In genomic region chr16:19705131-19705501, GRCh38 we compare ENCODE assay signal across 16 cellular contexts. TPM values are rescaled to one million over a fixed set of nuclear protein-coding genes. Genes with fewer than 3 reads are reported as not detected.
A peak's percentile ranks its signal among the peaks of the same experiment; 100 is the strongest.
DNase-seq lines count a peak whose midpoint lies in the region; ATAC-seq, FAIRE-seq and TF ChIP-seq lines count a peak whose summit lies in the region.
"Had no signal": no experiment of that assay in that cellular context is flagged by ENCODE, and none has a peak within 500 bp of the region (broad histone marks: within the 10 kb centered on the region; RNA-seq: fewer than 3 reads in every experiment).

No MANE protein-coding gene starts in this region.

- H3K36me3 ChIP-seq in left ventricle myocardium inferior (peaks cover 79% of the 10 kb centered on the region), psoas muscle (ENCODE audit: insufficient read depth in 1 of 2, low read depth in 1 of 2) (peaks cover 0 to 88% of the 10 kb centered on the region in 2 donors), uterus (no peaks in the 10 kb centered on the region), pancreas (peaks cover 0 to 23% (median 6%) of the 10 kb centered on the region in 3 donors)

- WGBS in psoas muscle, 3 donors: 95% methylated on average over 8 of the region's 8 CpGs
- WGBS in pancreas, 2 donors: 97 to 98% methylated on average over 8 of the region's 8 CpGs

- no peaks in the 10 kb centered on the region for H3K27me3 ChIP-seq in left ventricle myocardium inferior (ENCODE audit: low read depth)
- H3K27me3 ChIP-seq in psoas muscle (ENCODE audit: insufficient read depth in 3 of 3, low read length in 2 of 3): no peaks in the 10 kb centered on the region
- no peaks in the 10 kb centered on the region for H3K27me3 ChIP-seq in uterus
- H3K27me3 ChIP-seq in pancreas: no peaks in the 10 kb centered on the region

- H3K9me3 ChIP-seq in left ventricle myocardium inferior (replicated peaks) (no peaks in the 10 kb centered on the region), psoas muscle (no peaks in the 10 kb centered on the region), uterus (no peaks in the 10 kb centered on the region), pancreas (no peaks in the 10 kb centered on the region)

- TF ChIP-seq POLR2A in uterus (IDR thresholded peaks at IDR 0.05): no peak

- FAIRE-seq in pancreas (lab: Jason Lieb, UNC): no peak

- intact Hi-C loops in left ventricle myocardium inferior (cut with micrococcal nuclease): no loop called here
- intact Hi-C loops in cardiac septum (cut with DNase I): no loop called here
- intact Hi-C loops in psoas muscle (cut with DNase I): no loop called here
- intact Hi-C loops in uterus (cut with DNase I; ENCODE audit: low total_unique reads): no loop called here
- intact Hi-C loops in pancreas (cut with DNase I): no loop called here

- peak in 1 of 4 donors; percentile 12 for ATAC-seq in psoas muscle
- ATAC-seq in pancreas: no peak
- ATAC-seq: Panc1; stimulated activated naive B cell treated with anti-CD40 and anti-IgM and Interleukin-4, amounts not matched to agents 10 μg/mL and 1 μg/mL and 100 μg/mL, for 72 hours had no signal

- TF ChIP-seq CTCF in left ventricle myocardium inferior (IDR thresholded peaks at IDR 0.05; ENCODE audit: borderline replicate concordance) (no peak), psoas muscle (IDR thresholded peaks at IDR 0.05) (no peak), uterus (IDR thresholded peaks at IDR 0.05) (no peak), pancreas (IDR thresholded peaks at IDR 0.05) (no peak)

- H3K4me1 ChIP-seq in left ventricle myocardium inferior: peaks cover 57% of the 10 kb centered on the region
- H3K4me1 ChIP-seq in psoas muscle: peaks cover 14% of the 10 kb centered on the region
- H3K4me1 ChIP-seq in uterus: peaks cover 0 to 2% of the 10 kb centered on the region in 2 donors
- H3K4me1 ChIP-seq in pancreas: peaks cover 0 to 9% (median 5%) of the 10 kb centered on the region in 3 donors

- H3K4me3 ChIP-seq in left ventricle myocardium inferior: no peak overlapping the region
- H3K4me3 ChIP-seq in psoas muscle: no peak overlapping the region
- H3K4me3 ChIP-seq in uterus: no peak overlapping the region
- no peak overlapping the region for H3K4me3 ChIP-seq in pancreas

- DNase-seq in left ventricle myocardium inferior: no peak
- no peak for DNase-seq in cardiac septum (ENCODE audit: low spot score)
- DNase-seq in epithelial cell of prostate (ENCODE audit: low read depth, low spot score): no peak
- no peak for DNase-seq in psoas muscle
- no peak for DNase-seq in uterus
- DNase-seq in pancreas: no peak
- no peak for DNase-seq in activated CD8-positive, alpha-beta memory T cell treated with anti-CD3 and anti-CD28 coated beads, Interleukin-2, amount 50 U/mL, for 48 hours
- no peak for DNase-seq in NCI-H524 (lab: John Stamatoyannopoulos, UW)
- DNase-seq: activated T-cell treated with anti-CD3 and anti-CD28 coated beads, Interleukin-2, amount 50 U/mL, for 48 hours; effector CD8-positive, alpha-beta T cell; Kasumi-1; NCI-H1694; NCI-H510A treated with DMSO at 0.1 percent for 48 hours; stimulated activated naive B cell treated with anti-CD40 and anti-IgM and Interleukin-4, amounts not matched to agents 10 μg/mL and 1 μg/mL and 100 μg/mL, for 72 hours had no signal

- peak overlapping the region; percentile 77 for H3K27ac ChIP-seq in left ventricle myocardium inferior (replicated peaks)
- H3K27ac ChIP-seq in epithelial cell of prostate: peak overlapping the region; percentile 50
- peak overlapping the region; percentile 74 for H3K27ac ChIP-seq in psoas muscle
- peak overlapping the region; percentile 53 to 68 for H3K27ac ChIP-seq in uterus
- peak overlapping the region in 2 of 4 donors; percentile 28 to 32 for H3K27ac ChIP-seq in pancreas
- H3K27ac ChIP-seq: HL-60 had no signal

RNA-seq across cellular contexts. Expression of gene KNOP1, which starts 12.9 kb away (rescaled TPM):
- total RNA-seq in left ventricle myocardium inferior (6.7 TPM), cardiac septum (6.8 TPM), psoas muscle (1 to 10 TPM; 5.9 to 9.7 (median 8.4) TPM), uterus (10 to 100 TPM in 2 of 4 donors, 1 to 10 TPM in 2; 1.5 to 20.5 (median 9.4) TPM), pancreas (10 to 100 TPM in 2 of 6 donors, 1 to 10 TPM in 4; 4.4 to 13.9 (median 7.4) TPM)
- polyA plus RNA-seq in psoas muscle (10 to 100 TPM in 2 of 3 donors, 1 to 10 TPM in 1; 9.5 to 14.7 (median 11.6) TPM), pancreas (10 to 100 TPM in 1 of 2 donors, 1 to 10 TPM in 1; 8.7 to 12.5 TPM)

RNA-seq across cellular contexts. Expression of gene IQCK, which starts 13.0 kb away (rescaled TPM):
- 6.0 TPM for total RNA-seq in left ventricle myocardium inferior
- total RNA-seq in cardiac septum: 7.3 TPM
- total RNA-seq in psoas muscle: 1 to 10 TPM; 4.3 to 9.9 (median 7.3) TPM
- 1 to 10 TPM; 4.9 to 8.8 (median 6.3) TPM for polyA plus RNA-seq in psoas muscle
- 10 to 100 TPM; 14.7 to 27.2 (median 21.1) TPM for total RNA-seq in uterus
- total RNA-seq in pancreas: 10 to 100 TPM in 4 of 6 donors, 1 to 10 TPM in 2; 6.7 to 15.5 (median 10.4) TPM
- 10 to 100 TPM; 15.1 TPM for polyA plus RNA-seq in pancreas
